26 cellular contexts compared by ENCODE assay signal in the genomic region with DNA sequence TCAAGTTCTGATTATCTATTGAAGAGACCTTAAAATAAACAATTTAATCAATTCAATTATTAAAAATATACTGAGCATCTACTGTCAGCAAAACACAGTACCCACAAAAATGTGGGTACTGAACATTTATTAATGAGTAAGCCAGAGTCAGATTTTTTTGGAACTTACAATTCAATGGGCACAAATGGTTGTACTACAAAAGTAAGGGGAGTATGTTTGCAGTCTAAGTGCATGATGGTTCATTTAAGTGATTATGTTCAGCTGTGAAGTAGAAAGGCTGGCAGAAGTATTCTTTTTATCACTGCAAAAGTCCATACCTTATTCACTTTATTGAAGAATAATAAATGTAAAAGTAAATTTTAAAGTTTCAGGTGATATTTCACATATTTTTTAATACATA.
"Had no signal": no experiment of that assay in that cellular context is flagged by ENCODE, and none has a peak within 500 bp of the region (broad histone marks: within the 10 kb centered on the region; RNA-seq: fewer than 3 reads in every experiment).

No MANE protein-coding gene starts in this region.

- H3K4me3 ChIP-seq: stomach, suprapubic skin, testis, thoracic aorta, thyroid gland, tibial artery, tibial nerve, transverse colon, upper lobe of left lung, upper lobe of right lung, uterus, vagina had no signal

- H3K36me3 ChIP-seq: stomach, suprapubic skin, thoracic aorta, thyroid gland, tibial artery, tibial nerve, transverse colon, upper lobe of left lung, upper lobe of right lung, uterus, vagina had no signal

- H3K27ac ChIP-seq: stomach, suprapubic skin, testis, thoracic aorta, thyroid gland, tibial artery, tibial nerve, transverse colon, upper lobe of left lung, upper lobe of right lung, uterus, vagina had no signal

- H3K27me3 ChIP-seq: stomach, suprapubic skin, testis, thyroid gland, tibial artery, tibial nerve, transverse colon, upper lobe of left lung, upper lobe of right lung, uterus, vagina had no signal

- H3K4me1 ChIP-seq: stomach, suprapubic skin, testis, thyroid gland, tibial artery, tibial nerve, transverse colon, upper lobe of left lung, upper lobe of right lung, uterus, vagina had no signal

- H3K9me3 ChIP-seq: stomach, suprapubic skin, testis, thoracic aorta, thyroid gland, tibial artery, tibial nerve, transverse colon, upper lobe of left lung, upper lobe of right lung, uterus, vagina had no signal

- DNase-seq: stimulated activated CD4-positive, alpha-beta T cell treated with anti-CD3 and anti-CD28 coated beads, Interleukin-2, amount 100 ng/mL, for 48 hours; stimulated activated CD4-positive, alpha-beta T cell treated with anti-CD3 and anti-CD28 coated beads, Interleukin-4, amount 100 ng/mL, for 1 hour; stimulated activated CD4-positive, alpha-beta T cell treated with anti-CD3 and anti-CD28 coated beads, Interleukin-4, amount 100 ng/mL, for 24 hours; stimulated activated CD4-positive, alpha-beta T cell treated with anti-CD3 and anti-CD28 coated beads, Interleukin-4, amount 100 ng/mL, for 4 hours; stimulated activated CD8-positive, alpha-beta memory T cell treated with anti-CD3 and anti-CD28 coated beads, Interleukin-4, amount 100 ng/mL, for 48 hours; stimulated activated naive B cell treated with anti-CD40 and anti-IgM and Interleukin-4, amounts not matched to agents 10 μg/mL and 1 μg/mL and 100 μg/mL, for 72 hours; stimulated activated naive CD4-positive, alpha-beta T cell; stimulated activated naive CD4-positive, alpha-beta T cell treated with Interleukin-2 at 50 U/mL for 16 hours; stimulated activated naive CD8-positive, alpha-beta T cell treated with anti-CD3 and anti-CD28 coated beads, Interleukin-15, amount 100 ng/mL, for 72 hours; stimulated activated naive CD8-positive, alpha-beta T cell treated with anti-CD3 and anti-CD28 coated beads, Interleukin-15, Interleukin-2, amounts not matched to agents 100 U/mL and 50 U/mL, for 24 hours; stomach; substantia nigra; testis; thyroid gland; tibial artery; transverse colon; trophoblast cell; upper lobe of left lung; upper lobe of right lung; uterus had no signal

- ATAC-seq: stimulated activated effector memory CD8-positive, alpha-beta T cell treated with anti-CD3 and anti-CD28 coated beads, Interleukin-12 subunit alpha, Interleukin-12 subunit beta, amount 100 ng/mL, for 72 hours; stimulated activated memory B cell treated with anti-CD40 and anti-IgM and Interleukin-4, amounts not matched to agents 10 μg/mL and 1 μg/mL and 100 μg/mL, for 72 hours; stimulated activated naive B cell treated with anti-CD40 and anti-IgM and Interleukin-4, amounts not matched to agents 10 μg/mL and 1 μg/mL and 100 μg/mL, for 72 hours; stimulated activated naive CD8-positive, alpha-beta T cell treated with anti-CD3 and anti-CD28 coated beads, Interleukin-15, amount 100 ng/mL, for 72 hours; stimulated activated naive CD8-positive, alpha-beta T cell treated with anti-CD3 and anti-CD28 coated beads, Interleukin-15, Interleukin-2, amounts not matched to agents 100 U/mL and 50 U/mL, for 24 hours; upper lobe of right lung had no signal
